Comparison of ENCODE assay signal across 8 cellular contexts in the genomic region with DNA sequence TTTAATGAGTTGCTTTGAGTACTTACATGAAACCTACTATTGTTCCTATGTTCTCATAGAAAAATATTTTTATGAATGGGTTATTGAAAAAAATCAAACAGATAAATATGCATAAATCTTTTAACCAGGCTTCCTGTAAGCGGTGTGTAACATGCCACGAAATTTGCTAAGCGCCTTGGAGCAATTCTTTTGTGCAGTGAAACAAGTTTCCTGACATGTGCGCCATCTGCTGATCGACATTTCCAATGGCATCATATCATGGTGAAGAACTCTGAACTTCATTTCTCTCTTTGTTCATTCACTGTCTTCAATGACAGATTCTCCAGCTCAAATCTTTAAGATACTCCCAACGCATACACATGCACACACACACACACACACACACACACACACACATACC.
DNase-seq lines count a peak whose midpoint lies in the region; ATAC-seq and TF ChIP-seq lines count a peak whose summit lies in the region.

No MANE protein-coding gene starts in this region.

- in situ Hi-C loops in gastrocnemius medialis (cut with MboI; ENCODE audit: low sequenced_read_pairs in 4 of 4), result no loop called here

- TF ChIP-seq POLR2A in adrenal gland (IDR thresholded peaks at IDR 0.05), result no peak
- no peak for TF ChIP-seq POLR2A in gastrocnemius medialis (IDR thresholded peaks at IDR 0.05)

- H3K36me3 ChIP-seq in BJ (ENCODE audit: control insufficient read depth, insufficient read depth, low read length) (no peaks in the 10 kb centered on the region), adrenal gland (replicated peaks in 1 of 2) (no peaks in the 10 kb centered on the region), right atrium auricular region (no peaks in the 10 kb centered on the region), gastrocnemius medialis (no peaks in the 10 kb centered on the region)

- TF ChIP-seq CTCF in BJ (IDR thresholded peaks at IDR 0.05; ENCODE audit: insufficient read depth, low read depth, low read length) (peak; percentile 63), adrenal gland (IDR thresholded peaks at IDR 0.05) (peak; percentile 10 to 61 (median 44)), right atrium auricular region (IDR thresholded peaks at IDR 0.05) (peak in 1 of 2 donors; percentile 61), gastrocnemius medialis (IDR thresholded peaks at IDR 0.05 in 4 of 5, conservative IDR thresholded peaks at IDR 0.05 in 1 of 5) (peak in 3 of 5 experiments; percentile 11 to 35 (median 17))

- H3K4me3 ChIP-seq in BJ (ENCODE audit: low read depth, low read length) (no peak overlapping the region), adrenal gland (peak overlapping the region in 1 of 4 donors; percentile 31), right atrium auricular region (no peak overlapping the region), gastrocnemius medialis (no peak overlapping the region)

- POLR2A ChIA-PET in BJ (lab: Charles Lee), result no interaction called here

- H3K27me3 ChIP-seq in BJ (ENCODE audit: control insufficient read depth, insufficient read depth, low read length), result no peaks in the 10 kb centered on the region
- no peaks in the 10 kb centered on the region for H3K27me3 ChIP-seq in adrenal gland
- H3K27me3 ChIP-seq in right atrium auricular region, result no peaks in the 10 kb centered on the region
- no peaks in the 10 kb centered on the region for H3K27me3 ChIP-seq in gastrocnemius medialis

- CTCF ChIA-PET in BJ (lab: Yijun Ruan, JAX), result interaction anchor here (0.6 to 2.9 kb wide), 21 partner anchors 8 to 656 kb away, joined by 3 to 52 read pairs (median 3); no protein-coding TSS in a partner anchor

- H3K4me1 ChIP-seq in adrenal gland (replicated peaks in 1 of 2), result no peaks in the 10 kb centered on the region
- no peaks in the 10 kb centered on the region for H3K4me1 ChIP-seq in right atrium auricular region
- no peaks in the 10 kb centered on the region for H3K4me1 ChIP-seq in gastrocnemius medialis

- DNase-seq in BJ (ENCODE audit: low read depth), result peak; percentile 9
- peak; percentile 42 for DNase-seq in NCI-H2196 treated with DMSO at 0.1 percent for 48 hours (lab: John Stamatoyannopoulos, UW; ENCODE audit: unreplicated experiment)
- DNase-seq in adrenal gland, result peak; percentile 49 to 85 (median 60)
- peak; percentile 71 for DNase-seq in right atrium auricular region (ENCODE audit: low spot score)
- peak in 1 of 2 donors; percentile 4 for DNase-seq in gastrocnemius medialis
- no peak for DNase-seq in posterior vena cava (ENCODE audit: low spot score)

- intact Hi-C loops in adrenal gland (cut with DNase I), result no loop called here
- intact Hi-C loops in gastrocnemius medialis (cut with DNase I; ENCODE audit: low total_unique reads), result no loop called here
- intact Hi-C loops in posterior vena cava (cut with DNase I), result no loop called here

- WGBS in adrenal gland, 4 donors, result 3 to 12% (median 6%) methylated on average over 6 of the region's 6 CpGs

- no peak overlapping the region for H3K27ac ChIP-seq in adrenal gland
- H3K27ac ChIP-seq in right atrium auricular region, result no peak overlapping the region
- no peak overlapping the region for H3K27ac ChIP-seq in gastrocnemius medialis

- H3K9me3 ChIP-seq in adrenal gland (replicated peaks in 1 of 3) (no peaks in the 10 kb centered on the region), right atrium auricular region (no peaks in the 10 kb centered on the region), gastrocnemius medialis (no peaks in the 10 kb centered on the region)

- peak; percentile 58 for ATAC-seq in GM19023 (IDR thresholded peaks at IDR 0.05; ENCODE audit: unreplicated experiment)
- ATAC-seq in HG03378 (IDR thresholded peaks at IDR 0.05; ENCODE audit: unreplicated experiment), result peak; percentile 68
- peak in 1 of 2 donors; percentile 56 for ATAC-seq in gastrocnemius medialis
